Comparison of ENCODE assay signal across 1 cellular context in genomic region chr6:63553208-63553607, GRCh38.
TF ChIP-seq lines count a peak whose summit lies in the region.

No MANE protein-coding gene starts in this region.

TF ChIP-seq in GM12878, 131 proteins besides CTCF, POLR2A, EP300 and RAD21 (continued from another document):
- TF ChIP-seq CUX1 (IDR thresholded peaks at IDR 0.05; ENCODE audit: insufficient replicate concordance, low read depth, low read length), result no peak
- TF ChIP-seq ZNF687 (IDR thresholded peaks at IDR 0.05), result 0 out of 2 replicates have a peak, but pooled peaks have one; percentile 8
- TF ChIP-seq EED (IDR thresholded peaks at IDR 0.05; ENCODE audit: low read depth), result no peak; the same call in 1 of the 2 replicates
- TF ChIP-seq SREBF2 (IDR thresholded peaks at IDR 0.05; ENCODE audit: low read length), result no peak
- no peak for TF ChIP-seq CHD1 (IDR thresholded peaks at IDR 0.05; ENCODE audit: low read depth, low read length)
- no peak for TF ChIP-seq NR2C2 (IDR thresholded peaks at IDR 0.05; ENCODE audit: borderline replicate concordance, control insufficient read depth, insufficient read length, low read depth)
- TF ChIP-seq ZSCAN29 (IDR thresholded peaks at IDR 0.05), result no peak
- TF ChIP-seq MEF2A (IDR thresholded peaks at IDR 0.05; ENCODE audit: insufficient read depth, low read depth, low read length), result peak; percentile 95
- TF ChIP-seq NFIC (IDR thresholded peaks at IDR 0.05; ENCODE audit: low read depth, low read length), result peak; percentile 73
- no peak for TF ChIP-seq PML (IDR thresholded peaks at IDR 0.05; ENCODE audit: low read length)
- TF ChIP-seq PAX8 (IDR thresholded peaks at IDR 0.05), result no peak
- peak; percentile 81 for TF ChIP-seq BCL11A (IDR thresholded peaks at IDR 0.05; ENCODE audit: low read depth, low read length)
- TF ChIP-seq MXI1 (IDR thresholded peaks at IDR 0.05; ENCODE audit: low read depth, low read length), result no peak
- no peak for TF ChIP-seq PBX3 (IDR thresholded peaks at IDR 0.05; ENCODE audit: insufficient replicate concordance, low read depth, low read length)
- no peak for TF ChIP-seq JUND (IDR thresholded peaks at IDR 0.05; ENCODE audit: low read depth, low read length)
TF ChIP-seq in GM12878: peak in this region for 32.
